In genomic region chr11:61791737-61792309, GRCh38 we compare ENCODE assay signal across 8 cellular contexts. TPM values are rescaled to one million over a fixed set of nuclear protein-coding genes. Genes with fewer than 3 reads are reported as not detected.
DNase-seq lines count a peak whose midpoint lies in the region; ATAC-seq and TF ChIP-seq lines count a peak whose summit lies in the region.

No MANE protein-coding gene starts in this region.

- H3K27ac ChIP-seq in C4-2B (peak overlapping the region; percentile 97), SU-DHL-6 (ENCODE audit: low read depth, low read length) (peak overlapping the region; percentile 88), colonic mucosa (peak overlapping the region; percentile 89)

- H3K36me3 ChIP-seq in Loucy (ENCODE audit: insufficient read depth, low read length), result peaks cover 22% of the 10 kb centered on the region; the same call in 1 of the 2 replicates
- H3K36me3 ChIP-seq in SU-DHL-6 (ENCODE audit: low read length), result peaks cover 9% of the 10 kb centered on the region; the same call in 1 of the 2 replicates
- no peaks in the 10 kb centered on the region for H3K36me3 ChIP-seq in colonic mucosa

- H3K4me3 ChIP-seq in Loucy (ENCODE audit: low read length, poor library complexity, severe bottlenecking) (peak overlapping the region; percentile 85), SU-DHL-6 (ENCODE audit: insufficient read depth, low read length, poor library complexity, severe bottlenecking) (peak overlapping the region; percentile 92), colonic mucosa (peak overlapping the region; percentile 77)

- peak; percentile 17 for ATAC-seq in GM19452 (IDR thresholded peaks at IDR 0.05; ENCODE audit: unreplicated experiment)
- ATAC-seq in GM18519 (IDR thresholded peaks at IDR 0.05; ENCODE audit: low FRiP score, unreplicated experiment), result no peak

- H3K9me2 ChIP-seq in Loucy (replicated peaks; ENCODE audit: low read depth, low read length) (no peaks in the 10 kb centered on the region), SU-DHL-6 (replicated peaks; ENCODE audit: insufficient read depth, low read length) (no peaks in the 10 kb centered on the region)

- H3K4me1 ChIP-seq in Loucy (ENCODE audit: insufficient read depth, low read length, poor library complexity, severe bottlenecking) (peaks cover 26% of the 10 kb centered on the region), colonic mucosa (peaks cover 8% of the 10 kb centered on the region)

- H4K20me1 ChIP-seq in Loucy (ENCODE audit: insufficient read depth, low read length, poor library complexity, severe bottlenecking) (peaks cover 39% of the 10 kb centered on the region), SU-DHL-6 (ENCODE audit: low read depth, low read length) (peaks cover 8% of the 10 kb centered on the region; the same call in 1 of the 2 replicates)

- H3K9me3 ChIP-seq in Loucy (ENCODE audit: insufficient read depth, low read depth, low read length) (no peaks in the 10 kb centered on the region), SU-DHL-6 (ENCODE audit: insufficient read depth, low read length) (no peaks in the 10 kb centered on the region), colonic mucosa (no peaks in the 10 kb centered on the region)

- H3K27me3 ChIP-seq in Loucy (ENCODE audit: insufficient read depth, low read length, poor library complexity, severe bottlenecking) (peaks cover 5% of the 10 kb centered on the region), SU-DHL-6 (ENCODE audit: low read length) (no peaks in the 10 kb centered on the region), colonic mucosa (no peaks in the 10 kb centered on the region)

- intact Hi-C loops in colonic mucosa (cut with DNase I), result no loop called here

- peak overlapping the region; percentile 90 for H3K4me2 ChIP-seq in Loucy (ENCODE audit: low read depth, low read length, poor library complexity, severe bottlenecking)
- H3K4me2 ChIP-seq in SU-DHL-6 (ENCODE audit: low read depth, low read length, poor library complexity, severe bottlenecking), result peak overlapping the region; percentile 94

- DNase-seq in colonic mucosa, result peak; percentile 68
- peak; percentile 73 for DNase-seq in kidney glomerular epithelial cell (lab: John Stamatoyannopoulos, UW)
- peak in 2 of 3 donors; percentile 33 to 51 for DNase-seq in stimulated activated CD4-positive, alpha-beta T cell treated with anti-CD3 and anti-CD28 coated beads, Interleukin-12 subunit alpha, Interleukin-12 subunit beta, amount 100 ng/mL, for 48 hours (ENCODE audit: low read depth in 2 of 3, low spot score in 1 of 3)

- H2AFZ ChIP-seq in Loucy (ENCODE audit: low read length) (peak overlapping the region; percentile 90), SU-DHL-6 (ENCODE audit: low read depth, low read length, severe bottlenecking) (peak overlapping the region; percentile 86)

- H3K9ac ChIP-seq in Loucy (ENCODE audit: low read depth, low read length, poor library complexity, severe bottlenecking), result peak overlapping the region; percentile 93
- H3K9ac ChIP-seq in SU-DHL-6 (ENCODE audit: low read length), result peak overlapping the region; percentile 93
- peak overlapping the region; percentile 83 to 94 for H3K9ac ChIP-seq in colonic mucosa (ENCODE audit: low read depth in 2 of 2, low read length in 2 of 2)

- H3K79me2 ChIP-seq in Loucy (ENCODE audit: insufficient read depth, low read length) (peaks cover 82% of the 10 kb centered on the region), SU-DHL-6 (ENCODE audit: insufficient read depth, low read length) (peaks cover 62% of the 10 kb centered on the region)

- H3F3A ChIP-seq in Loucy (ENCODE audit: low read depth), result peaks cover 1% of the 10 kb centered on the region; the same call in 1 of the 2 replicates
- peaks cover 2% of the 10 kb centered on the region for H3F3A ChIP-seq in SU-DHL-6 (ENCODE audit: insufficient read depth)

- no peak for TF ChIP-seq CTCF in C4-2B (conservative IDR thresholded peaks at IDR 0.05)
- no peak for TF ChIP-seq CTCF in Loucy (conservative IDR thresholded peaks at IDR 0.05; ENCODE audit: low read length)
- TF ChIP-seq CTCF in SU-DHL-6 (IDR thresholded peaks at IDR 0.05; ENCODE audit: insufficient read depth, low read length, poor library complexity, severe bottlenecking), result no peak
- TF ChIP-seq CTCF in colonic mucosa (IDR thresholded peaks at IDR 0.05), result no peak

RNA-seq across cellular contexts. Expression of gene TMEM258, which starts 0.6 kb away (rescaled TPM):
- total RNA-seq in colonic mucosa, result 100 to 1,000 TPM; 119 to 149 TPM

RNA-seq across cellular contexts. Expression of gene FEN1, which starts 0.9 kb away (rescaled TPM):
- 10 to 100 TPM; 14.4 to 67.9 TPM for total RNA-seq in colonic mucosa

RNA-seq across cellular contexts. Expression of gene FADS1, which starts 25.0 kb away (rescaled TPM):
- total RNA-seq in colonic mucosa, result 10 to 100 TPM in 1 of 2 donors, 1 to 10 TPM in 1; 6.9 to 17.4 TPM

RNA-seq across cellular contexts. Expression of gene FADS2, which starts 36.3 kb away (rescaled TPM):
- 10 to 100 TPM; 13.9 to 38.6 TPM for total RNA-seq in colonic mucosa

RNA-seq across cellular contexts. Expression of gene MYRF, which starts 39.4 kb away (rescaled TPM):
- total RNA-seq in colonic mucosa, result 10 to 100 TPM in 1 of 2 donors, 1 to 10 TPM in 1; 8.8 to 14.9 TPM
